Comparison of ENCODE assay signal across 12 cellular contexts in the genomic region with DNA sequence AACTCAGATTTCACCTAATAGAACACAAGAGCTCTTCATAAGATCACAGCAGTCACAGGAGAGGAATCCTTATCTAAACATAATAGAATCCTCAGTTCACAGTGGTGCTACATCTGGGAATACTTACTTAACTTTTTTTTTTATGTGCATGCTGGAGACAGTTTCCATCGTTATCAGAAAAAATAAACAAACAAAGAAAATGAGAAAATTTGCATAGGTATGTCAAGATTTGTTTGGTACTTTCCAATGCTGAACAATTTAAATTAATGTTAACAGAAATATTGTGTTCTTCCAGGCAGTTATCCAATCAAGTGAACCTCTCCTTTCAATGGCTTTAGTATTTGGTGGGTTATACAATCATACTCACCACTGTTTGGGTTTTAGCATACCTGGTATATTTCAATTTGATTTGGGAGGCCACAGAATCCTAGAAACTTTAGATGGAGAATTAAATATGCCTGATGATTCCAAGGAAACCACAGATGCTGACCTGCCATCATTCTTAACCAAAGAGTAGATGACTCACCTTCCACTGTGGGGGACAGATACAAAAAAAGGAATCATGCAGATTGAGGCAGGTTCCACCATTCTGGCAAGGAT. TPM values are rescaled to one million over a fixed set of nuclear protein-coding genes. Genes with fewer than 3 reads are reported as not detected.
DNase-seq lines count a peak whose midpoint lies in the region; ATAC-seq, FAIRE-seq and TF ChIP-seq lines count a peak whose summit lies in the region.
"Had no signal": no experiment of that assay in that cellular context is flagged by ENCODE, and none has a peak within 500 bp of the region (broad histone marks: within the 10 kb centered on the region; RNA-seq: fewer than 3 reads in every experiment).

No MANE protein-coding gene starts in this region.

- ATAC-seq in HG03045 (IDR thresholded peaks at IDR 0.05; ENCODE audit: unreplicated experiment) (no peak), HG03196 (IDR thresholded peaks at IDR 0.05; ENCODE audit: unreplicated experiment) (no peak)

- FAIRE-seq in bronchial epithelial cell (lab: Jason Lieb, UNC) (no peak), D721Med (lab: Jason Lieb, UNC) (no peak)

- no peak overlapping the region for H3K4me3 ChIP-seq in bronchial epithelial cell (ENCODE audit: low read depth, low read length)

- H3K36me3 ChIP-seq in bronchial epithelial cell (ENCODE audit: control insufficient read depth, insufficient read depth, low read length) = no peaks in the 10 kb centered on the region

- DNase-seq in AG20443 (ENCODE audit: low spot score) = peak; percentile 32
- peak; percentile 77 for DNase-seq in LHCN-M2 (ENCODE audit: low read depth)
- peak; percentile 41 for DNase-seq in bronchial epithelial cell (ENCODE audit: low read depth)
- peak; percentile 62 for DNase-seq in kidney tubule cell (ENCODE audit: low spot score)
- no peak for DNase-seq in SW 1271 (lab: John Stamatoyannopoulos, UW)
- no peak for DNase-seq in D721Med (ENCODE audit: insufficient read length, low spot score)
- DNase-seq: OCI-M1; stimulated activated CD4-positive, alpha-beta T cell treated with anti-CD3 and anti-CD28 coated beads, Interleukin-15, amount 100 ng/mL, for 24 hours; stimulated activated CD8-positive, alpha-beta memory T cell treated with anti-CD3 and anti-CD28 coated beads, Interleukin-4, amount 100 ng/mL, for 48 hours had no signal

- no peaks in the 10 kb centered on the region for H3K27me3 ChIP-seq in bronchial epithelial cell (ENCODE audit: control insufficient read depth, insufficient read depth, low read length)

- TF ChIP-seq CTCF in bronchial epithelial cell (IDR thresholded peaks at IDR 0.05; ENCODE audit: insufficient read depth, low read length, severe bottlenecking) (no peak), D721Med (IDR thresholded peaks at IDR 0.05; ENCODE audit: insufficient read depth, missing control alignments) (no peak)

RNA-seq across cellular contexts. Expression of gene CUBN, which starts 6.4 kb away (rescaled TPM):
- total RNA-seq in LHCN-M2 (2014; rRNA removed) (0.32 and 0.69 TPM in 2 replicates), bronchial epithelial cell (0.26 and 0.53 TPM in 2 replicates)
- polyA plus RNA-seq in LHCN-M2 (2012) = 0.06 TPM
- polyA plus RNA-seq: IgD-negative memory B cell had no signal

Comparison
In these comparisons a context has a peak if more than half of its experiments do, and no peak if none do; other contexts are left out.
1. DNase-seq: peak in AG20443 (single experiment), LHCN-M2 (single experiment), bronchial epithelial cell (single experiment) and kidney tubule cell (single experiment); none in SW 1271 (0 of 2) and D721Med (single experiment).